Comparison of ENCODE assay signal across 23 cellular contexts in genomic region chr1:236173174-236173767, GRCh38.
"Had no signal": no experiment of that assay in that cellular context is flagged by ENCODE, and none has a peak within 500 bp of the region (broad histone marks: within the 10 kb centered on the region; RNA-seq: fewer than 3 reads in every experiment).

No MANE protein-coding gene starts in this region.

- H3K36me3 ChIP-seq: left ventricle myocardium inferior, lower lobe of right lung, neutrophil, ovary, right atrium auricular region had no signal

- H3K4me3 ChIP-seq: heart left ventricle, left ventricle myocardium inferior, lower lobe of right lung, ovary, right atrium auricular region, sigmoid colon, skin epidermis had no signal

- H3K27ac ChIP-seq: heart left ventricle, left ventricle myocardium inferior, lower lobe of right lung, neutrophil, ovary, right atrium auricular region, sigmoid colon, skin epidermis had no signal

- FAIRE-seq: colon, endothelial cell of umbilical vein, keratinocyte, urothelium cell line had no signal

- H3K27me3 ChIP-seq: heart left ventricle, neutrophil, ovary, right atrium auricular region, sigmoid colon had no signal

- H3K4me1 ChIP-seq: sigmoid colon had no signal

- H3K27ac Mint-ChIP-seq: immature natural killer cell; memory B cell; naive thymus-derived CD4-positive, alpha-beta T cell; nephron progenitor cell had no signal

- DNase-seq: dermis blood vessel endothelial cell; erythroblast; foreskin melanocyte; heart left ventricle; hippocampal formation; immature natural killer cell; left ventricle myocardium inferior; lower lobe of right lung; naive thymus-derived CD4-positive, alpha-beta T cell; nephron progenitor cell; ovary; sigmoid colon; stimulated activated CD4-positive, alpha-beta T cell treated with anti-CD3 and anti-CD28 coated beads, Interleukin-2, amount 100 ng/mL, for 48 hours; stimulated activated naive CD4-positive, alpha-beta T cell treated with Interleukin-2 at 50 U/mL for 16 hours; trophoblast cell had no signal

- H3K4me3 Mint-ChIP-seq: immature natural killer cell; memory B cell; naive thymus-derived CD4-positive, alpha-beta T cell; nephron progenitor cell had no signal

- H3K9me3 Mint-ChIP-seq: immature natural killer cell; naive thymus-derived CD4-positive, alpha-beta T cell; nephron progenitor cell had no signal

- H3K27me3 Mint-ChIP-seq: naive thymus-derived CD4-positive, alpha-beta T cell had no signal

- H3K4me1 Mint-ChIP-seq: immature natural killer cell had no signal

- H3K9me3 ChIP-seq: heart left ventricle, left ventricle myocardium inferior, lower lobe of right lung, neutrophil, ovary, right atrium auricular region, sigmoid colon had no signal

- ATAC-seq: heart left ventricle; lower lobe of right lung; naive thymus-derived CD4-positive, alpha-beta T cell had no signal
